In the genomic region with DNA sequence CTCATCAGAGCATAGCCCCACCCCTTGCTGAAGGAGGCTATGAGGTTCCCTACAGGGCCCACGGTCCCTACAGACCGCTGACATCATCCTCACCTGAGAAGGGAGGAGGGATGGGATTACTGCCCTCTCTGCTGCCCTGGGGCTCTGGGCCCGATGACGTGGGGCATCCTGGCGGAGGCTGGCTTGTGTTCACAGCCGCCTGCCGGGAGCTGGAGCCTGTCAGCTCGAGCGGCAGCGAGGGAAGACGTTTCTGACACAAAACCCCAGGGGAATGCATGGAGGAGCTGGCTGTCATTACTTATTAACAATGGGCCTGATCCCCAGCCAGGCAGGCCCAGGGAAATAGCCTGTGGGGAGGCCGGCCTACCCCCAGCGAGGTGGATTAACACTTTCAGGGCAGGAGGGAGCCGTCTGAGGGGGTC, we compare ENCODE assay signal across 10 cellular contexts.
DNase-seq lines count a peak whose midpoint lies in the region; ATAC-seq, FAIRE-seq and TF ChIP-seq lines count a peak whose summit lies in the region.
"Had no signal": no experiment of that assay in that cellular context is flagged by ENCODE, and none has a peak within 500 bp of the region (broad histone marks: within the 10 kb centered on the region; RNA-seq: fewer than 3 reads in every experiment).

No MANE protein-coding gene starts in this region.

- H3K4me1 Mint-ChIP-seq in astrocyte (ENCODE audit: low read depth, unreplicated experiment) = peaks cover 17% of the 10 kb centered on the region

- H3K27me3 ChIP-seq in BLaER1 treated with 17β-estradiol and CSF1 and Interleukin-3, amounts not matched to agents 10 nM and 100 nM = peaks cover 0 to 9% (median 0%) of the 10 kb centered on the region in 11 experiments; a peak in 3 of 22 replicates
- H3K27me3 ChIP-seq in astrocyte (ENCODE audit: insufficient read depth, low read length) (peaks cover 3% of the 10 kb centered on the region), left lung (no peaks in the 10 kb centered on the region)

- H3K4me3 ChIP-seq in BLaER1 treated with 17β-estradiol and CSF1 and Interleukin-3, amounts not matched to agents 10 nM and 100 nM = no peak overlapping the region
- H3K4me3 ChIP-seq in astrocyte (ENCODE audit: insufficient read depth, low read depth, low read length) (no peak overlapping the region), left lung (no peak overlapping the region)

- H4K20me1 ChIP-seq in BLaER1 treated with 17β-estradiol and CSF1 and Interleukin-3, amounts not matched to agents 10 nM and 100 nM = no peaks in the 10 kb centered on the region
- no peaks in the 10 kb centered on the region for H4K20me1 ChIP-seq in astrocyte (ENCODE audit: insufficient read depth, low read length)

- peak overlapping the region in 5 of 11 experiments; percentile 18 to 42 (median 30); a peak in 5 of 22 replicates for H3K9ac ChIP-seq in BLaER1 treated with 17β-estradiol and CSF1 and Interleukin-3, amounts not matched to agents 10 nM and 100 nM
- H3K9ac ChIP-seq in astrocyte (ENCODE audit: low read length) = no peak overlapping the region

- no peaks in the 10 kb centered on the region for H3K36me3 ChIP-seq in BLaER1 treated with 17β-estradiol and CSF1 and Interleukin-3, amounts not matched to agents 10 nM and 100 nM
- H3K36me3 ChIP-seq in astrocyte (ENCODE audit: insufficient read depth, low read length) (no peaks in the 10 kb centered on the region), left lung (no peaks in the 10 kb centered on the region)

- intact Hi-C loops in left lung (cut with DNase I) = no loop called here

- no peaks in the 10 kb centered on the region for H3K9me3 Mint-ChIP-seq in astrocyte (ENCODE audit: unreplicated experiment)
- H3K9me3 Mint-ChIP-seq: effector memory CD8-positive, alpha-beta T cell had no signal

- H3K79me2 ChIP-seq in astrocyte (ENCODE audit: insufficient read depth, low read length) = no peaks in the 10 kb centered on the region

- peaks cover 0 to 2% (median under 1%) of the 10 kb centered on the region in 11 experiments; a peak in 8 of 22 replicates for H3K9me3 ChIP-seq in BLaER1 treated with 17β-estradiol and CSF1 and Interleukin-3, amounts not matched to agents 10 nM and 100 nM (replicated peaks in 1 of 11)
- H3K9me3 ChIP-seq in astrocyte (ENCODE audit: insufficient read depth, low read depth, low read length) (no peaks in the 10 kb centered on the region), left lung (no peaks in the 10 kb centered on the region)

- peaks cover 20 to 62% (median 54%) of the 10 kb centered on the region in 10 experiments for H3K4me1 ChIP-seq in BLaER1 treated with 17β-estradiol and CSF1 and Interleukin-3, amounts not matched to agents 10 nM and 100 nM
- peaks cover 4% of the 10 kb centered on the region for H3K4me1 ChIP-seq in astrocyte (ENCODE audit: insufficient read depth, low read length)
- peaks cover 0 to 7% of the 10 kb centered on the region in 2 donors for H3K4me1 ChIP-seq in left lung

- ATAC-seq in left lung = peak; percentile 66
- ATAC-seq in activated CD4-positive, CD25-positive, alpha-beta regulatory T cell treated with anti-CD3 and anti-CD28 coated beads, Interleukin-2, amount 50 U/mL, for 24 hours = no peak
- ATAC-seq: effector memory CD8-positive, alpha-beta T cell had no signal

- H3K27ac Mint-ChIP-seq in astrocyte (ENCODE audit: unreplicated experiment) = peak overlapping the region; percentile 94

- H3K27me3 Mint-ChIP-seq in astrocyte (ENCODE audit: low read depth, unreplicated experiment) = no peaks in the 10 kb centered on the region

- peak overlapping the region; percentile 47 for H2AFZ ChIP-seq in astrocyte (ENCODE audit: low read depth, low read length)

- no peak overlapping the region for H3K4me3 Mint-ChIP-seq in astrocyte (ENCODE audit: unreplicated experiment)

- peak overlapping the region; percentile 56 to 94 (median 79) for H3K4me2 ChIP-seq in BLaER1 treated with 17β-estradiol and CSF1 and Interleukin-3, amounts not matched to agents 10 nM and 100 nM
- peak overlapping the region; percentile 30 for H3K4me2 ChIP-seq in astrocyte (ENCODE audit: low read length)

- no peaks in the 10 kb centered on the region for H3K36me3 Mint-ChIP-seq in astrocyte (ENCODE audit: low read depth, unreplicated experiment)

- FAIRE-seq in astrocyte (lab: Jason Lieb, UNC) = no peak

- DNase-seq in HuH-7.5 (ENCODE audit: low spot score) = peak; percentile 18
- DNase-seq in astrocyte (ENCODE audit: low read depth) = no peak
- DNase-seq in left lung = peak; percentile 41 to 60
- no peak for DNase-seq in stimulated activated CD4-positive, alpha-beta T cell treated with anti-CD3 and anti-CD28 coated beads, Interleukin-4, amount 100 ng/mL, for 24 hours
- DNase-seq in GOT3 (lab: John Stamatoyannopoulos, UW) = no peak
- no peak for DNase-seq in AG08395 (ENCODE audit: low spot score)
- DNase-seq: effector memory CD8-positive, alpha-beta T cell; stimulated activated naive CD4-positive, alpha-beta T cell had no signal

- TF ChIP-seq CTCF in astrocyte (IDR thresholded peaks at IDR 0.05; ENCODE audit: insufficient read depth, low read depth, low read length) = no peak
- no peak for TF ChIP-seq CTCF in left lung (IDR thresholded peaks at IDR 0.05)

- peak overlapping the region in 3 of 11 experiments; percentile 6 to 29 (median 20); a peak in 2 of 22 replicates for H3K27ac ChIP-seq in BLaER1 treated with 17β-estradiol and CSF1 and Interleukin-3, amounts not matched to agents 10 nM and 100 nM
- H3K27ac ChIP-seq in astrocyte (ENCODE audit: low read depth, low read length) = no peak overlapping the region
- no peak overlapping the region for H3K27ac ChIP-seq in left lung

Comparison
In these comparisons a context has a peak if more than half of its experiments do, and no peak if none do; other contexts are left out.
1. DNase-seq: peak in HuH-7.5 (single experiment) and left lung (2 of 2); none in astrocyte (single experiment), stimulated activated CD4-positive, alpha-beta T cell treated with anti-CD3 and anti-CD28 coated beads, Interleukin-4, amount 100 ng/mL, for 24 hours (single experiment), GOT3 (single experiment) and AG08395 (single experiment).